32 cellular contexts compared by ENCODE assay signal in the genomic region with DNA sequence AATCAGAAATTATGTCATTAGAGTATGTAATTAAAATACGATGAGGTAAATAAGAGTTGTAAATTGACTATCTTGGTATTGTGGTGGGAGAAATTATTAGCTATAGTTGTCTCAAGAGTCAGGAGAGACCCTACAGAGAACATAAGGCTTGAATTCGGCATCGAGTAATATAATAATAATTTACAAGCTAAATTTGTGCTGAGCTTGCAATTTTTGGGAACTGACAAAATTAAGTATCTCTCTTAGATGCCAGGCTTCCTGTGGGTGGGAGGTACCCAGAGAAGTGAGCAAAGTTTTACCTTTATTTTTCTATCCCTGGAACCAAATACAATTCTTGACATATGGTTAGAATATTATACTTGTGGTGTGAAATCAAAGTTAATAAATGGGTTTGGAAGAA.
"Had no signal": no experiment of that assay in that cellular context is flagged by ENCODE, and none has a peak within 500 bp of the region (broad histone marks: within the 10 kb centered on the region; RNA-seq: fewer than 3 reads in every experiment).

No MANE protein-coding gene starts in this region.

- H3K27ac ChIP-seq: ascending aorta, cardiac muscle cell, WERI-Rb-1 had no signal

- ATAC-seq: activated CD4-positive, alpha-beta T cell treated with anti-CD3 and anti-CD28 coated beads for 36 hours; activated CD4-positive, CD25-positive, alpha-beta regulatory T cell treated with anti-CD3 and anti-CD28 coated beads, Interleukin-2, amount 50 U/mL, for 24 hours; activated CD8-positive, alpha-beta memory T cell treated with anti-CD3 and anti-CD28 coated beads, Interleukin-2, amount 10 ng/mL, durations not matched to agents 7 days and 5 days; activated CD8-positive, alpha-beta T cell treated with anti-CD3 and anti-CD28 coated beads, Interleukin-2, amount 10 ng/mL, durations not matched to agents 7 days and 5 days; activated naive CD8-positive, alpha-beta T cell treated with anti-CD3 and anti-CD28 coated beads, Interleukin-2, amount 50 U/mL, for 24 hours; WTC11 had no signal

- DNase-seq: activated CD4-positive, alpha-beta memory T cell treated with anti-CD3 and anti-CD28 coated beads, Interleukin-2, amount 10 ng/mL, durations not matched to agents 7 days and 5 days; activated CD4-positive, alpha-beta T cell treated with anti-CD3 and anti-CD28 coated beads for 1 hour; activated CD4-positive, alpha-beta T cell treated with anti-CD3 and anti-CD28 coated beads for 36 hours; activated CD4-positive, alpha-beta T cell treated with anti-CD3 and anti-CD28 coated beads for 48 hours; activated CD4-positive, alpha-beta T cell treated with anti-CD3 and anti-CD28 coated beads, Interleukin-2, amount 10 ng/mL, durations not matched to agents 7 days and 5 days; activated CD4-positive, alpha-beta T cell treated with anti-CD3 and anti-CD28 coated beads, Interleukin-2, amount 50 U/mL, for 48 hours; activated CD4-positive, CD25-positive, alpha-beta regulatory T cell; activated CD8-positive, alpha-beta memory T cell treated with anti-CD3 and anti-CD28 coated beads for 24 hours; activated CD8-positive, alpha-beta memory T cell treated with anti-CD3 and anti-CD28 coated beads, Interleukin-2, amount 10 ng/mL, durations not matched to agents 7 days and 5 days; activated CD8-positive, alpha-beta memory T cell treated with anti-CD3 and anti-CD28 coated beads, Interleukin-2, amount 50 U/mL, for 48 hours; activated CD8-positive, alpha-beta T cell treated with anti-CD3 and anti-CD28 coated beads, Interleukin-2, amount 10 ng/mL, durations not matched to agents 7 days and 5 days; activated effector memory CD4-positive, alpha-beta T cell treated with Interleukin-2 at 50 U/mL for 16 hours; activated gamma-delta T cell; activated naive CD4-positive, alpha-beta T cell treated with anti-CD3 and anti-CD28 coated beads, Interleukin-2, amount 10 ng/mL, durations not matched to agents 7 days and 5 days; activated naive CD4-positive, alpha-beta T cell treated with Interleukin-2 at 50 U/mL for 16 hours; activated naive CD8-positive, alpha-beta T cell treated with anti-CD3 and anti-CD28 coated beads, Interleukin-2, amount 10 ng/mL, durations not matched to agents 7 days and 5 days; activated naive CD8-positive, alpha-beta T cell treated with anti-CD3 and anti-CD28 coated beads, Interleukin-2, amount 50 U/mL, for 24 hours; activated T-cell treated with anti-CD3 and anti-CD28 coated beads, Interleukin-2, amount 50 U/mL, for 24 hours; activated T-cell treated with anti-CD3 and anti-CD28 coated beads, Interleukin-2, amount 50 U/mL, for 48 hours; amygdala; anterior cingulate cortex; caudate nucleus; cerebellar nuclear complex; T-helper 2 cell; T-helper 9 cell; WERI-Rb-1 had no signal

- H3K4me1 ChIP-seq: ascending aorta had no signal

- H3K4me3 ChIP-seq: ascending aorta, cardiac muscle cell had no signal

- FAIRE-seq: bronchial epithelial cell, TTC549 had no signal

- H3K9me3 ChIP-seq: ascending aorta had no signal

- H3K36me3 ChIP-seq: ascending aorta, cardiac muscle cell, WERI-Rb-1 had no signal

- H3K27me3 ChIP-seq: ascending aorta, cardiac muscle cell had no signal
